In genomic region chr2:129300456-129300855, GRCh38 we compare ENCODE assay signal across 8 cellular contexts.
"Had no signal": no experiment of that assay in that cellular context is flagged by ENCODE, and none has a peak within 500 bp of the region (broad histone marks: within the 10 kb centered on the region; RNA-seq: fewer than 3 reads in every experiment).

No MANE protein-coding gene starts in this region.

- H3K4me3 ChIP-seq: GM23248, HAP-1 had no signal

- H3K27ac Mint-ChIP-seq: HFFc6, IgD-negative memory B cell had no signal

- DNase-seq: GM23248, GOT3, H7, HFFc6 had no signal

- ATAC-seq: HCT116 had no signal

- H3K9ac ChIP-seq: GM23248 had no signal

- H3K36me3 Mint-ChIP-seq: IgD-negative memory B cell had no signal

- H3K36me3 ChIP-seq: HAP-1 had no signal

- H3K4me3 Mint-ChIP-seq: HFFc6, IgD-negative memory B cell had no signal

- H3K9me3 ChIP-seq: HAP-1 had no signal

- H3K4me1 ChIP-seq: HAP-1 had no signal

- H2AFZ ChIP-seq: GM23248 had no signal

- FAIRE-seq: HTR-8/SVneo had no signal

- H3K27ac ChIP-seq: GM23248 had no signal

- H3K4me1 Mint-ChIP-seq: IgD-negative memory B cell had no signal
